In genomic region chr2:128304715-128305554, GRCh38 we compare ENCODE assay signal across 8 cellular contexts. TPM values are rescaled to one million over a fixed set of nuclear protein-coding genes. Genes with fewer than 3 reads are reported as not detected.
DNase-seq lines count a peak whose midpoint lies in the region; TF ChIP-seq lines count a peak whose summit lies in the region.

No MANE protein-coding gene starts in this region.

- H3K36me3 ChIP-seq in duodenal mucosa (ENCODE audit: control insufficient read depth in 1 of 2, insufficient read depth in 2 of 2, low read length in 2 of 2) = no peaks in the 10 kb centered on the region

- H3K4me1 Mint-ChIP-seq in H9 (peaks cover 51 to 76% of the 10 kb centered on the region in 2 experiments), mesothelial cell of epicardium (peaks cover 87% of the 10 kb centered on the region)

- H4K20me1 ChIP-seq in H9 (ENCODE audit: control insufficient read depth, insufficient read depth, insufficient read length) = peaks cover 7% of the 10 kb centered on the region

- H3K9me3 ChIP-seq in H9 (ENCODE audit: control insufficient read depth, low read depth, low read length) = no peaks in the 10 kb centered on the region
- H3K9me3 ChIP-seq in duodenal mucosa (ENCODE audit: control insufficient read depth in 1 of 2, low read length in 2 of 2) = no peaks in the 10 kb centered on the region

- no peak overlapping the region for H3T11ph ChIP-seq in H9 (ENCODE audit: low read length)

- H3K4me2 ChIP-seq in H9 (ENCODE audit: insufficient read depth, insufficient read length, low read length) = no peak overlapping the region

- no peak overlapping the region for H2BK15ac ChIP-seq in H9 (ENCODE audit: low read depth, low read length)

- H2BK120ac ChIP-seq in H9 (ENCODE audit: low read depth, low read length, poor library complexity, severe bottlenecking) = no peak overlapping the region

- H3K4ac ChIP-seq in H9 (ENCODE audit: low read depth, low read length) = no peak overlapping the region

- no peak overlapping the region for H3K56ac ChIP-seq in H9 (ENCODE audit: insufficient read length, low read depth, low read length)

- H2BK12ac ChIP-seq in H9 (ENCODE audit: insufficient read length, low read depth, low read length) = no peak overlapping the region

- no peaks in the 10 kb centered on the region for H3K9me3 Mint-ChIP-seq in H9
- no peaks in the 10 kb centered on the region for H3K9me3 Mint-ChIP-seq in mesothelial cell of epicardium

- H3K18ac ChIP-seq in H9 (ENCODE audit: insufficient read length, low read depth, low read length) = no peak overlapping the region

- no peak overlapping the region for H2AK5ac ChIP-seq in H9 (ENCODE audit: insufficient read length, low read length)

- H3K27ac ChIP-seq in H9 (ENCODE audit: insufficient read length, low read depth, low read length) = no peak overlapping the region
- H3K27ac ChIP-seq in duodenal mucosa (ENCODE audit: low read depth, low read length) = peak overlapping the region; percentile 77

- TF ChIP-seq CTCF in H9 (conservative IDR thresholded peaks at IDR 0.05) (no peak), mesothelial cell of epicardium (IDR thresholded peaks at IDR 0.05; ENCODE audit: unreplicated experiment) (no peak)

- H3K4me3 ChIP-seq in duodenal mucosa (ENCODE audit: low read depth in 1 of 2, low read length in 2 of 2) = no peak overlapping the region

- no peak overlapping the region for H4K5ac ChIP-seq in H9 (ENCODE audit: insufficient read length, low read depth, low read length)

- no peak overlapping the region for H3K23ac ChIP-seq in H9 (ENCODE audit: insufficient read length, low read depth, low read length)

- no peak overlapping the region for H2AFZ ChIP-seq in H9 (ENCODE audit: low read length)

- H3K9ac ChIP-seq in H9 (ENCODE audit: extremely low read depth, insufficient read length, low read length) (no peak overlapping the region), duodenal mucosa (ENCODE audit: low read depth in 1 of 2, low read length in 2 of 2) (no peak overlapping the region)

- H2BK5ac ChIP-seq in H9 (ENCODE audit: insufficient read length, low read length) = no peak overlapping the region

- H3K4me3 Mint-ChIP-seq in H9 (no peak overlapping the region; a peak in 1 of 5 replicates), mesothelial cell of epicardium (peak overlapping the region; percentile 23)

- DNase-seq in H9 = peak; percentile 68
- DNase-seq in NCI-H524 (lab: John Stamatoyannopoulos, UW) = peak; percentile 72 to 88
- peak; percentile 70 to 83 for DNase-seq in mesothelial cell of epicardium (ENCODE audit: low spot score in 2 of 2, unreplicated experiment in 2 of 2)
- no peak for DNase-seq in SKM-1 treated with dmso at 0.1 percent for 144 hours (lab: John Stamatoyannopoulos, UW; ENCODE audit: unreplicated experiment)
- no peak for DNase-seq in DMS114 treated with DMSO at 0.1 percent for 48 hours (lab: John Stamatoyannopoulos, UW; ENCODE audit: unreplicated experiment)
- no peak for DNase-seq in retina
- DNase-seq in activated CD8-positive, alpha-beta memory T cell treated with anti-CD3 and anti-CD28 coated beads, Interleukin-2, amount 50 U/mL, for 48 hours = no peak

- H2BK20ac ChIP-seq in H9 (ENCODE audit: low read depth, low read length, poor library complexity, severe bottlenecking) = no peak overlapping the region

- H3K27ac Mint-ChIP-seq in H9 (peak overlapping the region; percentile 44 to 87 (median 72); a peak in 4 of 7 replicates), mesothelial cell of epicardium (peak overlapping the region; percentile 97)

- H3K4me1 ChIP-seq in H9 (ENCODE audit: insufficient read depth, low read length) (peaks cover 4% of the 10 kb centered on the region; the same call in 1 of the 2 replicates), duodenal mucosa (ENCODE audit: control insufficient read depth in 1 of 2, insufficient read depth in 2 of 2, low read length in 2 of 2) (peaks cover 60 to 80% of the 10 kb centered on the region in 2 donors)

- no CpG with 5 or more reads among the region's 11 CpGs for WGBS in H9 (ENCODE audit: extremely low coverage, insufficient read length, low lambda C conversion rate)

- H4K91ac ChIP-seq in H9 (ENCODE audit: insufficient read length, low read depth, low read length) = no peak overlapping the region

- peaks cover 19% of the 10 kb centered on the region for H3K79me1 ChIP-seq in H9 (ENCODE audit: insufficient read depth, low read depth, low read length, poor library complexity, severe bottlenecking)

- H3K79me2 ChIP-seq in H9 (ENCODE audit: insufficient read depth, low read length) = peaks cover 62% of the 10 kb centered on the region; the same call in 1 of the 2 replicates

- H3K27me3 ChIP-seq in H9 (ENCODE audit: insufficient read depth, low read length) (no peaks in the 10 kb centered on the region), duodenal mucosa (ENCODE audit: control insufficient read depth in 1 of 2, insufficient read depth in 2 of 2, low read length in 2 of 2) (no peaks in the 10 kb centered on the region)

- no peak overlapping the region; the same call in 1 of the 2 replicates for H3K14ac ChIP-seq in H9 (ENCODE audit: insufficient read depth, low read length)

- no peaks in the 10 kb centered on the region for H3K23me2 ChIP-seq in H9 (ENCODE audit: insufficient read length, low read depth, low read length, poor library complexity, severe bottlenecking)

- H4K8ac ChIP-seq in H9 (replicated peaks; ENCODE audit: insufficient read length, low read depth, low read length) = no peak overlapping the region

- peaks cover 3 to 22% (median 7%) of the 10 kb centered on the region in 3 experiments; a peak in 5 of 7 replicates for H3K36me3 Mint-ChIP-seq in H9 (ENCODE audit: insufficient read depth in 1 of 3, low read depth in 3 of 3)
- peaks cover 2% of the 10 kb centered on the region for H3K36me3 Mint-ChIP-seq in mesothelial cell of epicardium

- H3K27me3 Mint-ChIP-seq in H9 (ENCODE audit: low read depth) (no peaks in the 10 kb centered on the region), mesothelial cell of epicardium (ENCODE audit: low read depth) (no peaks in the 10 kb centered on the region)

RNA-seq across cellular contexts. Expression of gene HS6ST1, which starts 13.7 kb away (rescaled TPM):
- total RNA-seq in H9 (2021) (58.9 and 60.2 TPM in 2 replicates), mesothelial cell of epicardium (139 to 141 TPM (median 141 TPM) in 3 replicates)

Comparison
In these comparisons a context has a peak if more than half of its experiments do, and no peak if none do; other contexts are left out.
1. DNase-seq: peak in H9 (single experiment), NCI-H524 (2 of 2) and mesothelial cell of epicardium (2 of 2); none in SKM-1 treated with dmso at 0.1 percent for 144 hours (single experiment), DMS114 treated with DMSO at 0.1 percent for 48 hours (single experiment), retina (single experiment) and activated CD8-positive, alpha-beta memory T cell treated with anti-CD3 and anti-CD28 coated beads, Interleukin-2, amount 50 U/mL, for 48 hours (single experiment).